1 cellular context compared by ENCODE assay signal in the genomic region with DNA sequence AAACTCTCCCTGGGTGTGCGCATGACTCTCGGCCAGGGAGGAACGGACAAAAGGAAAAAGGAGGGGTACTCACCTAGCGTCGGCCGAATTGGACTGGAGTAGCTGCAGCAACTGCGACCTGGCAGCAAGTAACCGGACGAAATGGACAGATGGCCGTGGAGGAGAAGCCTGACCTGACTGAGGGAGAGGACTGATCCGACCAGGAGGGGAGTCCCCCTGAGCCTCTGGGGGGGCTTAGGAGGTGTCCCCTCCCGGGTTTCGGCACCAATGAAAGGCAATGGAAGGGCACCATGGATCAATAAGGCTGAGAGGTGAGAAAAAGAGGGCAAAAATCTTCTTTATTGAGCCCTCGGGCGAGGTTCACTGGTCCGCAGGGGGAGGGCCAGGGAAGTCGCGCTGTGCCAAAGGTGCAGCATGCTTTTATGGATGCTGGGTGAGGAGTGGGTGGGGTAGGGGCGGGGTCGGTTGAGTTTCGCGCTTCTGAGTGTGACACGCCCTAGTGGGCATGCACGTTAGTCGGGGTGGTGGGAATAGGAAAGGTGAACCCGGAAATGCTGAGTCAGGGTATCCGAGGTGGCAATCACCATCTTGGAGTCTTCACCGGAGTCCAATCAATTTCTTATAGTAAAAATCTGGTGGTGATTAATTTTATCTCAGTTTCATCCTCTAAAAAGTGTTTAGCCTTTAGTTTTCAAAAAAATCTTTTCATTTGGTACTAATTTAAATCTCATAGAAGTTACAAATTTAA.
A peak's percentile ranks its signal among the peaks of the same experiment; 100 is the strongest.
TF ChIP-seq lines count a peak whose summit lies in the region.

No MANE protein-coding gene starts in this region.

TF ChIP-seq in K562, 482 proteins besides CTCF, POLR2A, EP300 and RAD21 (continued from another document and continues in another):
- TF ChIP-seq, protein P1, sequence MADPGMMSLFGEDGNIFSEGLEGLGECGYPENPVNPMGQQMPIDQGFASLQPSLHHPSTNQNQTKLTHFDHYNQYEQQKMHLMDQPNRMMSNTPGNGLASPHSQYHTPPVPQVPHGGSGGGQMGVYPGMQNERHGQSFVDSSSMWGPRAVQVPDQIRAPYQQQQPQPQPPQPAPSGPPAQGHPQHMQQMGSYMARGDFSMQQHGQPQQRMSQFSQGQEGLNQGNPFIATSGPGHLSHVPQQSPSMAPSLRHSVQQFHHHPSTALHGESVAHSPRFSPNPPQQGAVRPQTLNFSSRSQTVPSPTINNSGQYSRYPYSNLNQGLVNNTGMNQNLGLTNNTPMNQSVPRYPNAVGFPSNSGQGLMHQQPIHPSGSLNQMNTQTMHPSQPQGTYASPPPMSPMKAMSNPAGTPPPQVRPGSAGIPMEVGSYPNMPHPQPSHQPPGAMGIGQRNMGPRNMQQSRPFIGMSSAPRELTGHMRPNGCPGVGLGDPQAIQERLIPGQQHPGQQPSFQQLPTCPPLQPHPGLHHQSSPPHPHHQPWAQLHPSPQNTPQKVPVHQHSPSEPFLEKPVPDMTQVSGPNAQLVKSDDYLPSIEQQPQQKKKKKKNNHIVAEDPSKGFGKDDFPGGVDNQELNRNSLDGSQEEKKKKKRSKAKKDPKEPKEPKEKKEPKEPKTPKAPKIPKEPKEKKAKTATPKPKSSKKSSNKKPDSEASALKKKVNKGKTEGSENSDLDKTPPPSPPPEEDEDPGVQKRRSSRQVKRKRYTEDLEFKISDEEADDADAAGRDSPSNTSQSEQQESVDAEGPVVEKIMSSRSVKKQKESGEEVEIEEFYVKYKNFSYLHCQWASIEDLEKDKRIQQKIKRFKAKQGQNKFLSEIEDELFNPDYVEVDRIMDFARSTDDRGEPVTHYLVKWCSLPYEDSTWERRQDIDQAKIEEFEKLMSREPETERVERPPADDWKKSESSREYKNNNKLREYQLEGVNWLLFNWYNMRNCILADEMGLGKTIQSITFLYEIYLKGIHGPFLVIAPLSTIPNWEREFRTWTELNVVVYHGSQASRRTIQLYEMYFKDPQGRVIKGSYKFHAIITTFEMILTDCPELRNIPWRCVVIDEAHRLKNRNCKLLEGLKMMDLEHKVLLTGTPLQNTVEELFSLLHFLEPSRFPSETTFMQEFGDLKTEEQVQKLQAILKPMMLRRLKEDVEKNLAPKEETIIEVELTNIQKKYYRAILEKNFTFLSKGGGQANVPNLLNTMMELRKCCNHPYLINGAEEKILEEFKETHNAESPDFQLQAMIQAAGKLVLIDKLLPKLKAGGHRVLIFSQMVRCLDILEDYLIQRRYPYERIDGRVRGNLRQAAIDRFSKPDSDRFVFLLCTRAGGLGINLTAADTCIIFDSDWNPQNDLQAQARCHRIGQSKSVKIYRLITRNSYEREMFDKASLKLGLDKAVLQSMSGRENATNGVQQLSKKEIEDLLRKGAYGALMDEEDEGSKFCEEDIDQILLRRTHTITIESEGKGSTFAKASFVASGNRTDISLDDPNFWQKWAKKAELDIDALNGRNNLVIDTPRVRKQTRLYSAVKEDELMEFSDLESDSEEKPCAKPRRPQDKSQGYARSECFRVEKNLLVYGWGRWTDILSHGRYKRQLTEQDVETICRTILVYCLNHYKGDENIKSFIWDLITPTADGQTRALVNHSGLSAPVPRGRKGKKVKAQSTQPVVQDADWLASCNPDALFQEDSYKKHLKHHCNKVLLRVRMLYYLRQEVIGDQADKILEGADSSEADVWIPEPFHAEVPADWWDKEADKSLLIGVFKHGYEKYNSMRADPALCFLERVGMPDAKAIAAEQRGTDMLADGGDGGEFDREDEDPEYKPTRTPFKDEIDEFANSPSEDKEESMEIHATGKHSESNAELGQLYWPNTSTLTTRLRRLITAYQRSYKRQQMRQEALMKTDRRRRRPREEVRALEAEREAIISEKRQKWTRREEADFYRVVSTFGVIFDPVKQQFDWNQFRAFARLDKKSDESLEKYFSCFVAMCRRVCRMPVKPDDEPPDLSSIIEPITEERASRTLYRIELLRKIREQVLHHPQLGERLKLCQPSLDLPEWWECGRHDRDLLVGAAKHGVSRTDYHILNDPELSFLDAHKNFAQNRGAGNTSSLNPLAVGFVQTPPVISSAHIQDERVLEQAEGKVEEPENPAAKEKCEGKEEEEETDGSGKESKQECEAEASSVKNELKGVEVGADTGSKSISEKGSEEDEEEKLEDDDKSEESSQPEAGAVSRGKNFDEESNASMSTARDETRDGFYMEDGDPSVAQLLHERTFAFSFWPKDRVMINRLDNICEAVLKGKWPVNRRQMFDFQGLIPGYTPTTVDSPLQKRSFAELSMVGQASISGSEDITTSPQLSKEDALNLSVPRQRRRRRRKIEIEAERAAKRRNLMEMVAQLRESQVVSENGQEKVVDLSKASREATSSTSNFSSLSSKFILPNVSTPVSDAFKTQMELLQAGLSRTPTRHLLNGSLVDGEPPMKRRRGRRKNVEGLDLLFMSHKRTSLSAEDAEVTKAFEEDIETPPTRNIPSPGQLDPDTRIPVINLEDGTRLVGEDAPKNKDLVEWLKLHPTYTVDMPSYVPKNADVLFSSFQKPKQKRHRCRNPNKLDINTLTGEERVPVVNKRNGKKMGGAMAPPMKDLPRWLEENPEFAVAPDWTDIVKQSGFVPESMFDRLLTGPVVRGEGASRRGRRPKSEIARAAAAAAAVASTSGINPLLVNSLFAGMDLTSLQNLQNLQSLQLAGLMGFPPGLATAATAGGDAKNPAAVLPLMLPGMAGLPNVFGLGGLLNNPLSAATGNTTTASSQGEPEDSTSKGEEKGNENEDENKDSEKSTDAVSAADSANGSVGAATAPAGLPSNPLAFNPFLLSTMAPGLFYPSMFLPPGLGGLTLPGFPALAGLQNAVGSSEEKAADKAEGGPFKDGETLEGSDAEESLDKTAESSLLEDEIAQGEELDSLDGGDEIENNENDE (IDR thresholded peaks at IDR 0.05; ENCODE audit: low read depth, low read length): no peak
- TF ChIP-seq ATF7 (IDR thresholded peaks at IDR 0.05) (peak; percentile 27; the same call in 1 of the 2 replicates), PTRF (tag; IDR thresholded peaks at IDR 0.05) (no peak), HEY1 (CRISPR knock-in tag; IDR thresholded peaks at IDR 0.05; ENCODE audit: borderline replicate concordance) (0 out of 2 replicates have a peak, but pooled peaks have one; percentile 50), HNRNPH1 (optimal IDR thresholded peaks at IDR 0.05; ENCODE audit: low read depth, low read length) (no peak), GTF2A2 (tag; IDR thresholded peaks at IDR 0.05) (peak; percentile 66; the same call in 1 of the 2 replicates), POU5F1 (IDR thresholded peaks at IDR 0.05; ENCODE audit: borderline replicate concordance, low read depth, low read length, partially characterized antibody) (no peak), HSF4 (CRISPR knock-in tag; IDR thresholded peaks at IDR 0.05; ENCODE audit: borderline replicate concordance) (no peak), MCM7 (IDR thresholded peaks at IDR 0.05) (no peak), SMARCE1 (IDR thresholded peaks at IDR 0.05) (no peak), BACH1 (tag; IDR thresholded peaks at IDR 0.05) (peak; percentile 98), MEF2A (IDR thresholded peaks at IDR 0.05; ENCODE audit: control insufficient read depth, low read depth, low read length) (no peak), CEBPB (tag; IDR thresholded peaks at IDR 0.05) (no peak), POLR2G (IDR thresholded peaks at IDR 0.05; ENCODE audit: low read depth, low read length) (peak; percentile 95), ZNF75A (CRISPR knock-in tag; IDR thresholded peaks at IDR 0.05) (no peak), HNRNPUL1 (IDR thresholded peaks at IDR 0.05; ENCODE audit: low read length) (no peak), PHF21A (IDR thresholded peaks at IDR 0.05; ENCODE audit: borderline replicate concordance, low read depth) (peak; percentile 67; the same call in 1 of the 2 replicates), SNIP1 (IDR thresholded peaks at IDR 0.05; ENCODE audit: low read depth) (no peak), DNMT1 (IDR thresholded peaks at IDR 0.05) (no peak), TBP (optimal IDR thresholded peaks at IDR 0.05; ENCODE audit: low read depth, low read length) (peak; percentile 68), LCOR (CRISPR knock-in tag; IDR thresholded peaks at IDR 0.05) (peak; percentile 95), ZNF347 (CRISPR knock-in tag; IDR thresholded peaks at IDR 0.05; ENCODE audit: low read depth) (no peak), SP1 (CRISPR knock-in tag; IDR thresholded peaks at IDR 0.05) (no peak; the same call in none of the 2 replicates), MAFK (IDR thresholded peaks at IDR 0.05; ENCODE audit: low read length) (peak; percentile 98), BRCA1 (IDR thresholded peaks at IDR 0.05) (no peak), BRCA1 (CRISPR knock-in tag; IDR thresholded peaks at IDR 0.05) (no peak), ZNF589 (CRISPR knock-in tag; IDR thresholded peaks at IDR 0.05; ENCODE audit: low read depth) (peak; percentile 36; the same call in 1 of the 2 replicates), NFE2 (IDR thresholded peaks at IDR 0.05; ENCODE audit: low read depth) (peak; percentile 92)
- TF ChIP-seq, protein P2, sequence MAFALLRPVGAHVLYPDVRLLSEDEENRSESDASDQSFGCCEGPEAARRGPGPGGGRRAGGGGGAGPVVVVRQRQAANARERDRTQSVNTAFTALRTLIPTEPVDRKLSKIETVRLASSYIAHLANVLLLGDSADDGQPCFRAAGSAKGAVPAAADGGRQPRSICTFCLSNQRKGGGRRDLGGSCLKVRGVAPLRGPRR (CRISPR knock-in tag; IDR thresholded peaks at IDR 0.05): no peak
- TF ChIP-seq, protein P3, sequence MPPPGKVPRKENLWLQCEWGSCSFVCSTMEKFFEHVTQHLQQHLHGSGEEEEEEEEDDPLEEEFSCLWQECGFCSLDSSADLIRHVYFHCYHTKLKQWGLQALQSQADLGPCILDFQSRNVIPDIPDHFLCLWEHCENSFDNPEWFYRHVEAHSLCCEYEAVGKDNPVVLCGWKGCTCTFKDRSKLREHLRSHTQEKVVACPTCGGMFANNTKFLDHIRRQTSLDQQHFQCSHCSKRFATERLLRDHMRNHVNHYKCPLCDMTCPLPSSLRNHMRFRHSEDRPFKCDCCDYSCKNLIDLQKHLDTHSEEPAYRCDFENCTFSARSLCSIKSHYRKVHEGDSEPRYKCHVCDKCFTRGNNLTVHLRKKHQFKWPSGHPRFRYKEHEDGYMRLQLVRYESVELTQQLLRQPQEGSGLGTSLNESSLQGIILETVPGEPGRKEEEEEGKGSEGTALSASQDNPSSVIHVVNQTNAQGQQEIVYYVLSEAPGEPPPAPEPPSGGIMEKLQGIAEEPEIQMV (tag; conservative IDR thresholded peaks at IDR 0.05; ENCODE audit: low read depth): peak; percentile 88
- TF ChIP-seq, protein P4, sequence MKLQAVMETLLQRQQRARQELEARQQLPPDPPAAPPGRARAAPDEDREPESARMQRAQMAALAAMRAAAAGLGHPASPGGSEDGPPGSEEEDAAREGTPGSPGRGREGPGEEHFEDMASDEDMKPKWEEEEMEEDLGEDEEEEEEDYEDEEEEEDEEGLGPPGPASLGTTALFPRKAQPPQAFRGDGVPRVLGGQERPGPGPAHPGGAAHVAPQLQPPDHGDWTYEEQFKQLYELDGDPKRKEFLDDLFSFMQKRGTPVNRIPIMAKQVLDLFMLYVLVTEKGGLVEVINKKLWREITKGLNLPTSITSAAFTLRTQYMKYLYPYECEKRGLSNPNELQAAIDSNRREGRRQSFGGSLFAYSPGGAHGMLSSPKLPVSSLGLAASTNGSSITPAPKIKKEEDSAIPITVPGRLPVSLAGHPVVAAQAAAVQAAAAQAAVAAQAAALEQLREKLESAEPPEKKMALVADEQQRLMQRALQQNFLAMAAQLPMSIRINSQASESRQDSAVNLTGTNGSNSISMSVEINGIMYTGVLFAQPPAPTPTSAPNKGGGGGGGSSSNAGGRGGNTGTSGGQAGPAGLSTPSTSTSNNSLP (IDR thresholded peaks at IDR 0.05; ENCODE audit: borderline replicate concordance, low read depth, low read length): no peak
- TF ChIP-seq, protein P5, sequence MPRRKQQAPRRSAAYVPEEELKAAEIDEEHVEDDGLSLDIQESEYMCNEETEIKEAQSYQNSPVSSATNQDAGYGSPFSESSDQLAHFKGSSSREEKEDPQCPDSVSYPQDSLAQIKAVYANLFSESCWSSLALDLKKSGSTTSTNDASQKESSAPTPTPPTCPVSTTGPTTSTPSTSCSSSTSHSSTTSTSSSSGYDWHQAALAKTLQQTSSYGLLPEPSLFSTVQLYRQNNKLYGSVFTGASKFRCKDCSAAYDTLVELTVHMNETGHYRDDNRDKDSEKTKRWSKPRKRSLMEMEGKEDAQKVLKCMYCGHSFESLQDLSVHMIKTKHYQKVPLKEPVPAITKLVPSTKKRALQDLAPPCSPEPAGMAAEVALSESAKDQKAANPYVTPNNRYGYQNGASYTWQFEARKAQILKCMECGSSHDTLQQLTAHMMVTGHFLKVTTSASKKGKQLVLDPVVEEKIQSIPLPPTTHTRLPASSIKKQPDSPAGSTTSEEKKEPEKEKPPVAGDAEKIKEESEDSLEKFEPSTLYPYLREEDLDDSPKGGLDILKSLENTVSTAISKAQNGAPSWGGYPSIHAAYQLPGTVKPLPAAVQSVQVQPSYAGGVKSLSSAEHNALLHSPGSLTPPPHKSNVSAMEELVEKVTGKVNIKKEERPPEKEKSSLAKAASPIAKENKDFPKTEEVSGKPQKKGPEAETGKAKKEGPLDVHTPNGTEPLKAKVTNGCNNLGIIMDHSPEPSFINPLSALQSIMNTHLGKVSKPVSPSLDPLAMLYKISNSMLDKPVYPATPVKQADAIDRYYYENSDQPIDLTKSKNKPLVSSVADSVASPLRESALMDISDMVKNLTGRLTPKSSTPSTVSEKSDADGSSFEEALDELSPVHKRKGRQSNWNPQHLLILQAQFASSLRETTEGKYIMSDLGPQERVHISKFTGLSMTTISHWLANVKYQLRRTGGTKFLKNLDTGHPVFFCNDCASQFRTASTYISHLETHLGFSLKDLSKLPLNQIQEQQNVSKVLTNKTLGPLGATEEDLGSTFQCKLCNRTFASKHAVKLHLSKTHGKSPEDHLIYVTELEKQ (CRISPR knock-in tag; IDR thresholded peaks at IDR 0.05): no peak
- TF ChIP-seq, protein P6, sequence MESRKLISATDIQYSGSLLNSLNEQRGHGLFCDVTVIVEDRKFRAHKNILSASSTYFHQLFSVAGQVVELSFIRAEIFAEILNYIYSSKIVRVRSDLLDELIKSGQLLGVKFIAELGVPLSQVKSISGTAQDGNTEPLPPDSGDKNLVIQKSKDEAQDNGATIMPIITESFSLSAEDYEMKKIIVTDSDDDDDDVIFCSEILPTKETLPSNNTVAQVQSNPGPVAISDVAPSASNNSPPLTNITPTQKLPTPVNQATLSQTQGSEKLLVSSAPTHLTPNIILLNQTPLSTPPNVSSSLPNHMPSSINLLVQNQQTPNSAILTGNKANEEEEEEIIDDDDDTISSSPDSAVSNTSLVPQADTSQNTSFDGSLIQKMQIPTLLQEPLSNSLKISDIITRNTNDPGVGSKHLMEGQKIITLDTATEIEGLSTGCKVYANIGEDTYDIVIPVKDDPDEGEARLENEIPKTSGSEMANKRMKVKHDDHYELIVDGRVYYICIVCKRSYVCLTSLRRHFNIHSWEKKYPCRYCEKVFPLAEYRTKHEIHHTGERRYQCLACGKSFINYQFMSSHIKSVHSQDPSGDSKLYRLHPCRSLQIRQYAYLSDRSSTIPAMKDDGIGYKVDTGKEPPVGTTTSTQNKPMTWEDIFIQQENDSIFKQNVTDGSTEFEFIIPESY (CRISPR knock-in tag; IDR thresholded peaks at IDR 0.05): no peak
- TF ChIP-seq, protein P7, sequence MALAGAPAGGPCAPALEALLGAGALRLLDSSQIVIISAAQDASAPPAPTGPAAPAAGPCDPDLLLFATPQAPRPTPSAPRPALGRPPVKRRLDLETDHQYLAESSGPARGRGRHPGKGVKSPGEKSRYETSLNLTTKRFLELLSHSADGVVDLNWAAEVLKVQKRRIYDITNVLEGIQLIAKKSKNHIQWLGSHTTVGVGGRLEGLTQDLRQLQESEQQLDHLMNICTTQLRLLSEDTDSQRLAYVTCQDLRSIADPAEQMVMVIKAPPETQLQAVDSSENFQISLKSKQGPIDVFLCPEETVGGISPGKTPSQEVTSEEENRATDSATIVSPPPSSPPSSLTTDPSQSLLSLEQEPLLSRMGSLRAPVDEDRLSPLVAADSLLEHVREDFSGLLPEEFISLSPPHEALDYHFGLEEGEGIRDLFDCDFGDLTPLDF (CRISPR knock-in tag; IDR thresholded peaks at IDR 0.05): 0 out of 2 replicates have a peak, but pooled peaks have one; percentile 70
